Comparison of ENCODE assay signal across 30 cellular contexts in genomic region chr21:24988941-24989340, GRCh38.
"Had no signal": no experiment of that assay in that cellular context is flagged by ENCODE, and none has a peak within 500 bp of the region (broad histone marks: within the 10 kb centered on the region; RNA-seq: fewer than 3 reads in every experiment).

No MANE protein-coding gene starts in this region.

- H3K4me3 ChIP-seq: adrenal gland, ascending aorta, body of pancreas, breast epithelium, cardiac muscle cell had no signal

- DNase-seq: activated effector memory CD4-positive, alpha-beta T cell treated with anti-CD3 and anti-CD28 coated beads, Interleukin-2, amount 50 U/mL, for 16 hours; activated effector memory CD4-positive, alpha-beta T cell treated with Interleukin-2 at 50 U/mL for 16 hours; activated gamma-delta T cell; activated gamma-delta T cell treated with Interleukin-2 at 50 U/mL for 16 hours; activated naive CD4-positive, alpha-beta T cell; activated naive CD4-positive, alpha-beta T cell treated with anti-CD3 and anti-CD28 coated beads for 36 hours; activated naive CD4-positive, alpha-beta T cell treated with anti-CD3 and anti-CD28 coated beads, Interleukin-2, amount 10 ng/mL, durations not matched to agents 7 days and 5 days; activated naive CD4-positive, alpha-beta T cell treated with anti-CD3 and anti-CD28 coated beads, Interleukin-2, amount 50 U/mL, for 16 hours; activated naive CD4-positive, alpha-beta T cell treated with Interleukin-2 at 50 U/mL for 16 hours; activated naive CD8-positive, alpha-beta T cell treated with anti-CD3 and anti-CD28 coated beads for 36 hours; activated naive CD8-positive, alpha-beta T cell treated with anti-CD3 and anti-CD28 coated beads, Interleukin-2, amount 10 ng/mL, durations not matched to agents 7 days and 5 days; activated naive CD8-positive, alpha-beta T cell treated with anti-CD3 and anti-CD28 coated beads, Interleukin-2, amount 50 U/mL, for 24 hours; activated T-cell treated with anti-CD3 and anti-CD28 coated beads, Interleukin-2, amount 50 U/mL, for 1 hour; activated T-cell treated with anti-CD3 and anti-CD28 coated beads, Interleukin-2, amount 50 U/mL, for 24 hours; activated T-cell treated with anti-CD3 and anti-CD28 coated beads, Interleukin-2, amount 50 U/mL, for 4 hours; activated T-cell treated with anti-CD3 and anti-CD28 coated beads, Interleukin-2, amount 50 U/mL, for 48 hours; activated T-cell treated with anti-CD3 and anti-CD28 coated beads, Interleukin-2, amount 50 U/mL, for 72 hours; adrenal gland; amniotic stem cell; amygdala; anterior cingulate cortex; aorta; body of pancreas; brain microvascular endothelial cell; caudate nucleus; central memory CD4-positive, alpha-beta T cell; cerebellar nuclear complex had no signal

- H3K9me3 ChIP-seq: adrenal gland, ascending aorta, body of pancreas, breast epithelium had no signal

- H3K4me1 ChIP-seq: ascending aorta, body of pancreas, breast epithelium had no signal

- H3K27ac ChIP-seq: adrenal gland, ascending aorta, body of pancreas, brain microvascular endothelial cell, breast epithelium, cardiac muscle cell had no signal

- H3K36me3 ChIP-seq: adrenal gland, ascending aorta, brain microvascular endothelial cell, breast epithelium, cardiac muscle cell had no signal

- H3K27me3 ChIP-seq: adrenal gland, ascending aorta, body of pancreas, brain microvascular endothelial cell, breast epithelium, cardiac muscle cell had no signal
